8 cellular contexts compared by ENCODE assay signal in genomic region chr20:57390604-57391438, GRCh38. TPM values are rescaled to one million over a fixed set of nuclear protein-coding genes. Genes with fewer than 3 reads are reported as not detected.
DNase-seq lines count a peak whose midpoint lies in the region; ATAC-seq and TF ChIP-seq lines count a peak whose summit lies in the region.

Gene RBM38, plus strand, starts transcription at chr20:57391396. Its CDS starts 186 bp downstream, at chr20:57391582.

- H3K9me3 ChIP-seq in adrenal gland (replicated peaks in 1 of 3) (no peaks in the 10 kb centered on the region), prostate gland (no peaks in the 10 kb centered on the region)

- DNase-seq in DMS114 treated with DMSO at 0.1 percent for 48 hours (lab: John Stamatoyannopoulos, UW; ENCODE audit: unreplicated experiment) (peak; percentile 44), T-cell (peak in 32 of 34 experiments; percentile 42 to 76 (median 58)), adrenal gland (peak in 6 of 7 donors; percentile 56 to 78 (median 62)), left cardiac atrium (peak; percentile 66), prostate gland (ENCODE audit: low spot score) (no peak), ureter (ENCODE audit: low spot score) (no peak)
- peak; percentile 48 for DNase-seq in Jurkat, Clone E6-1 (ENCODE audit: low read depth, low spot score)

- peak within 1 kb of the TSS; percentile 59 for H3K4me3 ChIP-seq in Jurkat, Clone E6-1 (ENCODE audit: low read length)
- H3K4me3 ChIP-seq in adrenal gland (peak within 1 kb of the TSS; percentile 19 to 81 (median 42)), prostate gland (peak within 1 kb of the TSS; percentile 61 to 62)

- no peak for TF ChIP-seq POLR2A in adrenal gland (IDR thresholded peaks at IDR 0.05)
- TF ChIP-seq POLR2A in prostate gland (IDR thresholded peaks at IDR 0.05): no peak

- ATAC-seq in GM21447 (IDR thresholded peaks at IDR 0.05; ENCODE audit: unreplicated experiment): peak; percentile 37
- peak; percentile 60 to 74 (median 64) for ATAC-seq in T-cell (replicated peaks in 1 of 4)
- peak; percentile 77 to 78 for ATAC-seq in left cardiac atrium

- H3K4me3 Mint-ChIP-seq in T-cell: peak within 1 kb of the TSS; percentile 93 to 94 (median 93)

- peak within 1 kb of the TSS; percentile 93 to 97 for H3K27ac Mint-ChIP-seq in T-cell

- TF ChIP-seq CTCF in adrenal gland (IDR thresholded peaks at IDR 0.05) (no peak), prostate gland (IDR thresholded peaks at IDR 0.05) (no peak)

- H3K27me3 Mint-ChIP-seq in T-cell: no peaks in the 10 kb centered on the region

- no peaks in the 10 kb centered on the region for H3K9me3 Mint-ChIP-seq in T-cell

- POLR2A ChIA-PET in T-cell (lab: Charles Lee): interaction anchor here (0.6 to 2.0 kb wide), 6 partner anchors 7 to 1300 kb away, joined by 3 to 7 read pairs (median 4); no protein-coding TSS in a partner anchor

- 26 to 57% (median 44%) methylated on average over 29 to 78 of the region's 78 CpGs for WGBS in adrenal gland, 4 donors
- 45% methylated on average over 46 of the region's 78 CpGs for WGBS in prostate gland

- intact Hi-C loops in adrenal gland (cut with DNase I) (no loop called here), left cardiac atrium (cut with DNase I) (loop anchor here in 1 of 2 donors (5.0 kb wide), 1 partner anchor 101 kb away; no protein-coding TSS in a partner anchor), prostate gland (cut with DNase I) (loop anchor here (10.0 kb wide), 1 partner anchor 324 kb away; the partner anchor contains the start of gene PMEPA1)

- H3K27me3 ChIP-seq in adrenal gland: no peaks in the 10 kb centered on the region
- no peaks in the 10 kb centered on the region for H3K27me3 ChIP-seq in prostate gland (replicated peaks; ENCODE audit: insufficient read depth)

- peaks cover 42 to 50% (median 47%) of the 10 kb centered on the region in 3 donors for H3K4me1 Mint-ChIP-seq in T-cell

- H3K27ac ChIP-seq in adrenal gland (peak within 1 kb of the TSS in 3 of 5 donors; percentile 31 to 80 (median 52)), prostate gland (peak within 1 kb of the TSS; percentile 78 to 81)

- H3K4me1 ChIP-seq in adrenal gland (replicated peaks in 1 of 2) (peaks cover 18 to 31% of the 10 kb centered on the region in 2 donors), prostate gland (replicated peaks) (peaks cover 5% of the 10 kb centered on the region)

- CTCF ChIA-PET in T-cell (lab: Charles Lee): interaction anchor here (0.5 to 2.6 kb wide), 7 partner anchors 8 to 1018 kb away, joined by 3 to 13 read pairs (median 3); no protein-coding TSS in a partner anchor

- H3K36me3 ChIP-seq in adrenal gland (replicated peaks in 1 of 2) (no peaks in the 10 kb centered on the region), prostate gland (no peaks in the 10 kb centered on the region)

- peaks cover 13% of the 10 kb centered on the region for H3K36me3 Mint-ChIP-seq in T-cell

RNA-seq across cellular contexts. Expression of gene RBM38, which starts in this region (rescaled TPM):
- 66.7 TPM for polyA plus RNA-seq in Jurkat, Clone E6-1 (2012; ENCODE audit: insufficient read depth, insufficient read length)
- total RNA-seq in T-cell (100 to 1,000 TPM; 111 to 271 (median 124) TPM), adrenal gland (10 to 100 TPM in 7 of 8 donors, 1 to 10 TPM in 1; 7.2 to 25.9 (median 14.1) TPM), left cardiac atrium (100 to 1,000 TPM in 1 of 2 donors, 10 to 100 TPM in 1; 78.6 to 101 TPM), prostate gland (100 to 1,000 TPM in 1 of 2 donors, 10 to 100 TPM in 1; 29.9 to 104 TPM), ureter (18.2 TPM)
- polyA plus RNA-seq in adrenal gland: 10 to 100 TPM in 2 of 3 donors, 1 to 10 TPM in 1; 3.0 to 24.1 (median 10.5) TPM

Comparison
In these comparisons a context has a peak if more than half of its experiments do, and no peak if none do; other contexts are left out.
1. DNase-seq: peak in DMS114 treated with DMSO at 0.1 percent for 48 hours (single experiment), Jurkat, Clone E6-1 (single experiment), T-cell (32 of 34), adrenal gland (6 of 7) and left cardiac atrium (single experiment); none in prostate gland (single experiment) and ureter (single experiment).
2. Peak in every context shown above with its lines, with median percentiles within 50 percentile points of each other: ATAC-seq and H3K4me3 ChIP-seq.